ENCODE assay signal across 8 cellular contexts in genomic region chr18:79525556-79526467, GRCh38.
DNase-seq lines count a peak whose midpoint lies in the region; ATAC-seq, FAIRE-seq and TF ChIP-seq lines count a peak whose summit lies in the region.

No MANE protein-coding gene starts in this region.

- H3K9me3 ChIP-seq in mesenchymal stem cell (ENCODE audit: control insufficient read depth, low read length) (no peaks in the 10 kb centered on the region), aorta (ENCODE audit: control insufficient read depth, low read length) (no peaks in the 10 kb centered on the region)

- no peaks in the 10 kb centered on the region for H3K27me3 Mint-ChIP-seq in activated naive CD4-positive, alpha-beta T cell treated with anti-CD3 and anti-CD28 coated beads for 36 hours (ENCODE audit: low read depth)
- H3K27me3 Mint-ChIP-seq in HFFc6 (ENCODE audit: insufficient read depth) = no peaks in the 10 kb centered on the region; the same call in none of the 2 replicates

- H3K27ac ChIP-seq in mesenchymal stem cell (ENCODE audit: low read length, poor library complexity, severe bottlenecking) (no peak overlapping the region), aorta (ENCODE audit: low read depth in 1 of 2, low read length in 2 of 2) (no peak overlapping the region)

- peak overlapping the region; percentile 4 for H3K4me2 ChIP-seq in mesenchymal stem cell (ENCODE audit: low read length, poor library complexity, severe bottlenecking)

- peak overlapping the region; percentile 86 for H3K27ac Mint-ChIP-seq in activated naive CD4-positive, alpha-beta T cell treated with anti-CD3 and anti-CD28 coated beads for 36 hours
- no peak overlapping the region for H3K27ac Mint-ChIP-seq in HFFc6

- H2BK12ac ChIP-seq in mesenchymal stem cell (ENCODE audit: low read length in 2 of 2) = no peak overlapping the region

- peaks cover 28% of the 10 kb centered on the region for H3K36me3 Mint-ChIP-seq in activated naive CD4-positive, alpha-beta T cell treated with anti-CD3 and anti-CD28 coated beads for 36 hours (ENCODE audit: low read depth)
- no peaks in the 10 kb centered on the region for H3K36me3 Mint-ChIP-seq in HFFc6 (ENCODE audit: low read depth)

- no peak overlapping the region for H2AFZ ChIP-seq in mesenchymal stem cell (ENCODE audit: low read depth, low read length)

- peak overlapping the region; percentile 33 for H3K4me3 Mint-ChIP-seq in activated naive CD4-positive, alpha-beta T cell treated with anti-CD3 and anti-CD28 coated beads for 36 hours
- H3K4me3 Mint-ChIP-seq in HFFc6 = no peak overlapping the region

- no peak overlapping the region for H3K14ac ChIP-seq in mesenchymal stem cell (ENCODE audit: low read length in 2 of 2)

- FAIRE-seq in bronchial epithelial cell (lab: Jason Lieb, UNC) = no peak

- no peak overlapping the region for H4K91ac ChIP-seq in mesenchymal stem cell (ENCODE audit: low read length)

- CTCF ChIA-PET in activated naive CD4-positive, alpha-beta T cell treated with anti-CD3 and anti-CD28 coated beads for 36 hours (lab: Charles Lee) = interaction anchor here (6.9 kb wide), 1 partner anchor 145 kb away, joined by 89 read pairs; no protein-coding TSS in a partner anchor

- H3K9ac ChIP-seq in mesenchymal stem cell (ENCODE audit: low read length) = no peak overlapping the region

- H3K36me3 ChIP-seq in bronchial epithelial cell (ENCODE audit: control insufficient read depth, insufficient read depth, low read length) = no peaks in the 10 kb centered on the region
- no peaks in the 10 kb centered on the region for H3K36me3 ChIP-seq in mesenchymal stem cell (ENCODE audit: control insufficient read depth in 1 of 2, insufficient read depth in 2 of 2, low read depth in 1 of 2, low read length in 2 of 2)
- no peaks in the 10 kb centered on the region for H3K36me3 ChIP-seq in aorta (ENCODE audit: control insufficient read depth in 1 of 2, insufficient read depth in 2 of 2, low read length in 1 of 2)

- WGBS in mesenchymal stem cell = 87% methylated on average over 39 of the region's 39 CpGs
- WGBS in aorta, 2 donors = 31 to 38% methylated on average over 39 of the region's 39 CpGs

- H3K4me1 Mint-ChIP-seq in activated naive CD4-positive, alpha-beta T cell treated with anti-CD3 and anti-CD28 coated beads for 36 hours (ENCODE audit: low read depth) = peaks cover 57% of the 10 kb centered on the region
- no peaks in the 10 kb centered on the region for H3K4me1 Mint-ChIP-seq in HFFc6 (ENCODE audit: low read depth)

- H2BK120ac ChIP-seq in mesenchymal stem cell (ENCODE audit: low read depth, low read length) = no peak overlapping the region

- H2BK15ac ChIP-seq in mesenchymal stem cell (ENCODE audit: low read depth, poor library complexity, severe bottlenecking) = peak overlapping the region; percentile 5

- H3K9me3 Mint-ChIP-seq in activated naive CD4-positive, alpha-beta T cell treated with anti-CD3 and anti-CD28 coated beads for 36 hours = no peaks in the 10 kb centered on the region
- no peaks in the 10 kb centered on the region for H3K9me3 Mint-ChIP-seq in HFFc6

- H3K4me1 ChIP-seq in mesenchymal stem cell (ENCODE audit: control insufficient read depth, insufficient read depth, low read depth, low read length) = peaks cover 11% of the 10 kb centered on the region
- no peaks in the 10 kb centered on the region for H3K4me1 ChIP-seq in aorta (ENCODE audit: control insufficient read depth in 1 of 2, insufficient read depth in 2 of 2, low read length in 2 of 2)

- no peak overlapping the region for H3K23ac ChIP-seq in mesenchymal stem cell (ENCODE audit: low read length in 2 of 2)

- H3K4me3 ChIP-seq in bronchial epithelial cell (ENCODE audit: low read depth, low read length) (no peak overlapping the region), mesenchymal stem cell (ENCODE audit: insufficient read depth in 1 of 2, low read depth in 1 of 2, low read length in 2 of 2) (no peak overlapping the region), aorta (ENCODE audit: low read length in 2 of 2) (no peak overlapping the region)

- TF ChIP-seq CTCF in bronchial epithelial cell (IDR thresholded peaks at IDR 0.05; ENCODE audit: insufficient read depth, low read length, severe bottlenecking) (no peak), HFFc6 (IDR thresholded peaks at IDR 0.05) (no peak)

- H3K79me1 ChIP-seq in mesenchymal stem cell (replicated peaks; ENCODE audit: low read length, poor library complexity, severe bottlenecking) = no peaks in the 10 kb centered on the region

- H2BK5ac ChIP-seq in mesenchymal stem cell (ENCODE audit: low read depth, low read length, poor library complexity, severe bottlenecking) = no peak overlapping the region

- H3K27me3 ChIP-seq in bronchial epithelial cell (ENCODE audit: control insufficient read depth, insufficient read depth, low read length) (no peaks in the 10 kb centered on the region), mesenchymal stem cell (ENCODE audit: control insufficient read depth in 1 of 2, insufficient read depth in 1 of 2, low read length in 2 of 2) (peaks cover 22 to 23% of the 10 kb centered on the region in 2 experiments), aorta (ENCODE audit: control insufficient read depth in 1 of 2, insufficient read depth in 2 of 2, low read length in 1 of 2) (no peaks in the 10 kb centered on the region)

- peak; percentile 42 for DNase-seq in activated naive CD4-positive, alpha-beta T cell treated with anti-CD3 and anti-CD28 coated beads for 36 hours
- no peak for DNase-seq in activated naive CD4-positive, alpha-beta T cell (lab: John Stamatoyannopoulos, UW)
- DNase-seq in bronchial epithelial cell (ENCODE audit: low read depth) (peak; percentile 46), mesenchymal stem cell (no peak), aorta (peak; percentile 84 to 91), HPDE6-E6E7 (ENCODE audit: extremely low spot score) (no peak), HFFc6 (no peak), amniotic stem cell (lab: John Stamatoyannopoulos, UW) (no peak)

- H3K18ac ChIP-seq in mesenchymal stem cell (ENCODE audit: low read depth in 1 of 2, low read length in 2 of 2) = no peak overlapping the region

- H3K4ac ChIP-seq in mesenchymal stem cell (ENCODE audit: low read depth in 1 of 2, low read length in 2 of 2) = no peak overlapping the region

- peak; percentile 81 for ATAC-seq in aorta (ENCODE audit: low FRiP score)

- H2AK5ac ChIP-seq in mesenchymal stem cell (ENCODE audit: low read length, severe bottlenecking) = no peak overlapping the region

- intact Hi-C loops in activated naive CD4-positive, alpha-beta T cell treated with anti-CD3 and anti-CD28 coated beads for 36 hours (cut with micrococcal nuclease) = no loop called here
- intact Hi-C loops in aorta (cut with DNase I) = loop anchor here (5.0 kb wide), 2 partner anchors 61 to 116 kb away; no protein-coding TSS in a partner anchor

- H4K8ac ChIP-seq in mesenchymal stem cell (ENCODE audit: low read length) = no peak overlapping the region

Comparison
In these comparisons a context has a peak if more than half of its experiments do, and no peak if none do; other contexts are left out.
1. DNase-seq: peak in activated naive CD4-positive, alpha-beta T cell treated with anti-CD3 and anti-CD28 coated beads for 36 hours (single experiment), bronchial epithelial cell (single experiment) and aorta (2 of 2); none in activated naive CD4-positive, alpha-beta T cell (0 of 4), mesenchymal stem cell (single experiment), HPDE6-E6E7 (single experiment), HFFc6 (single experiment) and amniotic stem cell (single experiment).